In genomic region chr15:59437777-59438574, GRCh38 we compare ENCODE assay signal across 8 cellular contexts. TPM values are rescaled to one million over a fixed set of nuclear protein-coding genes. Genes with fewer than 3 reads are reported as not detected.
A peak's percentile ranks its signal among the peaks of the same experiment; 100 is the strongest.
DNase-seq lines count a peak whose midpoint lies in the region; ATAC-seq, FAIRE-seq and TF ChIP-seq lines count a peak whose summit lies in the region.

TSS of gene FAM81A (plus strand) at chr15:59438186. CDS start at chr15:59458627, 20,441 bp downstream.

- peaks cover 36% of the 10 kb centered on the region for H3K79me2 ChIP-seq in DOHH2 (ENCODE audit: control insufficient read depth, low read length)

- H3K27me3 ChIP-seq in DOHH2 (ENCODE audit: control insufficient read depth, low read length) (no peaks in the 10 kb centered on the region), right cardiac atrium (ENCODE audit: control insufficient read depth, insufficient read depth) (no peaks in the 10 kb centered on the region), prostate gland (replicated peaks; ENCODE audit: insufficient read depth) (no peaks in the 10 kb centered on the region)

- H3K4me3 ChIP-seq in DOHH2 (ENCODE audit: low read length) = peak within 1 kb of the TSS; percentile 85
- peak within 1 kb of the TSS; percentile 81 for H3K4me3 ChIP-seq in right cardiac atrium (ENCODE audit: low read length)
- H3K4me3 ChIP-seq in prostate gland = peak within 1 kb of the TSS; percentile 38 to 40

- H3K4me1 ChIP-seq in DOHH2 (ENCODE audit: control insufficient read depth, low read length) (peaks cover 64% of the 10 kb centered on the region), right cardiac atrium (ENCODE audit: control insufficient read depth, insufficient read depth, low read length) (no peaks in the 10 kb centered on the region), prostate gland (replicated peaks) (peaks cover 5% of the 10 kb centered on the region)

- intact Hi-C loops in right cardiac atrium (cut with DNase I) (no loop called here), prostate gland (cut with DNase I) (no loop called here)

- peak within 1 kb of the TSS; percentile 96 for H3K4me2 ChIP-seq in DOHH2 (ENCODE audit: low read length)

- H3K36me3 ChIP-seq in DOHH2 (ENCODE audit: control insufficient read depth, low read length) = peaks cover 30% of the 10 kb centered on the region
- H3K36me3 ChIP-seq in prostate gland = no peaks in the 10 kb centered on the region

- WGBS in right cardiac atrium = under 1% methylated on average over 95 of the region's 95 CpGs
- under 1% methylated on average over 51 of the region's 95 CpGs for WGBS in prostate gland

- no peaks in the 10 kb centered on the region for H3K9me2 ChIP-seq in DOHH2 (replicated peaks; ENCODE audit: control insufficient read depth, low read length)

- FAIRE-seq in HTR-8/SVneo (lab: Jason Lieb, UNC) = peak; percentile 62

- TF ChIP-seq POLR2A in prostate gland (IDR thresholded peaks at IDR 0.05) = no peak

- DNase-seq in HTR-8/SVneo (ENCODE audit: insufficient read length, low spot score) (peak; percentile 73), RPMI8226 (peak; percentile 62), anterior cingulate cortex (lab: John Stamatoyannopoulos, UW) (peak; percentile 26 to 92 (median 80)), right cardiac atrium (peak; percentile 87 to 95 (median 95)), prostate gland (ENCODE audit: low spot score) (peak; percentile 73)

- ATAC-seq in GM21447 (IDR thresholded peaks at IDR 0.05; ENCODE audit: unreplicated experiment) (peak; percentile 65), right cardiac atrium (peak; percentile 96), GM18873 (IDR thresholded peaks at IDR 0.05; ENCODE audit: low FRiP score, unreplicated experiment) (no peak)

- H3K9me3 ChIP-seq in DOHH2 (ENCODE audit: control insufficient read depth, insufficient read depth, low read length) = no peaks in the 10 kb centered on the region
- H3K9me3 ChIP-seq in right cardiac atrium (ENCODE audit: control insufficient read depth, low read length) = no peaks in the 10 kb centered on the region
- no peaks in the 10 kb centered on the region for H3K9me3 ChIP-seq in prostate gland

- peaks cover 15% of the 10 kb centered on the region for H3F3A ChIP-seq in DOHH2 (ENCODE audit: control insufficient read depth, insufficient read depth)

- no peak for TF ChIP-seq CTCF in DOHH2 (IDR thresholded peaks at IDR 0.05; ENCODE audit: low read depth, low read length, poor library complexity, severe bottlenecking)
- TF ChIP-seq CTCF in prostate gland (IDR thresholded peaks at IDR 0.05) = no peak

- H4K20me1 ChIP-seq in DOHH2 (ENCODE audit: control insufficient read depth, insufficient read depth, low read depth, low read length) = no peaks in the 10 kb centered on the region

- 0 out of 2 replicates have a peak within 1 kb of the TSS, but pooled peaks have one; percentile 11 for H3K27ac ChIP-seq in DOHH2 (ENCODE audit: low read depth, low read length)
- no peak within 1 kb of the TSS for H3K27ac ChIP-seq in right cardiac atrium (ENCODE audit: low read length)
- H3K27ac ChIP-seq in prostate gland = no peak within 1 kb of the TSS

RNA-seq across cellular contexts. Expression of gene FAM81A, which starts in this region (rescaled TPM):
- total RNA-seq in right cardiac atrium (1 to 10 TPM; 1.6 to 4.1 (median 2.5) TPM), prostate gland (10 to 100 TPM in 1 of 2 donors, 1 to 10 TPM in 1; 1.8 to 10.6 TPM)
- polyA plus RNA-seq in right cardiac atrium = 1.0 TPM
